8 cellular contexts compared by ENCODE assay signal in genomic region chr9:120874861-120875565, GRCh38. TPM values are rescaled to one million over a fixed set of nuclear protein-coding genes. Genes with fewer than 3 reads are reported as not detected.
A peak's percentile ranks its signal among the peaks of the same experiment; 100 is the strongest.
DNase-seq lines count a peak whose midpoint lies in the region; ATAC-seq, FAIRE-seq and TF ChIP-seq lines count a peak whose summit lies in the region.
"Had no signal": no experiment of that assay in that cellular context is flagged by ENCODE, and none has a peak within 500 bp of the region (broad histone marks: within the 10 kb centered on the region; RNA-seq: fewer than 3 reads in every experiment).

No MANE protein-coding gene starts in this region.

- H3K9me3 ChIP-seq in OCI-LY7 (ENCODE audit: low read length) (no peaks in the 10 kb centered on the region), sigmoid colon (no peaks in the 10 kb centered on the region)

- POLR2A ChIA-PET in OCI-LY7 (lab: Charles Lee), result interaction anchor here (1.1 to 2.6 kb wide), 2 partner anchors 20 to 54 kb away, joined by 4 to 5 read pairs; no protein-coding TSS in a partner anchor

- no peaks in the 10 kb centered on the region for H3K9me3 Mint-ChIP-seq in effector memory CD8-positive, alpha-beta T cell

- intact Hi-C loops in OCI-LY7 (cut with micrococcal nuclease; ENCODE audit: unreplicated experiment), result loop anchor here (5.0 kb wide), 2 partner anchors 107 to 327 kb away; partner anchors contain the start of gene RAB14
- intact Hi-C loops in sigmoid colon (cut with DNase I), result loop anchor here (10.0 kb wide), 1 partner anchor 200 kb away; the partner anchor contains the start of gene CNTRL

- no peak for FAIRE-seq in GM12891 (lab: Jason Lieb, UNC)

- H3K36me3 ChIP-seq in OCI-LY7 (ENCODE audit: insufficient read depth, low read length) (peaks cover 65% of the 10 kb centered on the region), sigmoid colon (peaks cover 0 to 23% (median 0%) of the 10 kb centered on the region in 4 donors)

- no peak for TF ChIP-seq CTCF in GM12864 (IDR thresholded peaks at IDR 0.05; ENCODE audit: low read depth, low read length, missing control alignments)
- no peak for TF ChIP-seq CTCF in OCI-LY7 (conservative IDR thresholded peaks at IDR 0.05; ENCODE audit: low read length)
- no peak for TF ChIP-seq CTCF in sigmoid colon (IDR thresholded peaks at IDR 0.05)

- H3K9me2 ChIP-seq in OCI-LY7 (ENCODE audit: insufficient read depth, low read length), result no peaks in the 10 kb centered on the region

- H3K4me1 ChIP-seq in OCI-LY7 (ENCODE audit: insufficient read depth, low read length, poor library complexity, severe bottlenecking) (peaks cover 61% of the 10 kb centered on the region), sigmoid colon (peaks cover 0 to 16% (median 14%) of the 10 kb centered on the region in 4 donors)

- no peaks in the 10 kb centered on the region for H3K27me3 Mint-ChIP-seq in effector memory CD8-positive, alpha-beta T cell

- TF ChIP-seq EP300 in sigmoid colon (IDR thresholded peaks at IDR 0.05), result no peak

- no peak for DNase-seq in GM12864 (ENCODE audit: low read depth)
- DNase-seq in OCI-LY7 (ENCODE audit: low spot score), result no peak
- DNase-seq in effector memory CD8-positive, alpha-beta T cell, result no peak
- DNase-seq in sigmoid colon, result no peak
- no peak for DNase-seq in GM12891 (ENCODE audit: insufficient read length, low spot score)
- no peak for DNase-seq in activated CD4-positive, CD25-positive, alpha-beta regulatory T cell treated with anti-CD3 and anti-CD28 coated beads, Interleukin-2, amount 50 U/mL, for 72 hours
- DNase-seq: cerebellar nuclear complex had no signal

- CTCF ChIA-PET in OCI-LY7 (lab: Charles Lee; ENCODE audit: unreplicated experiment), result interaction anchor here (0.6 kb wide), 1 partner anchor 500 kb away, joined by 3 read pairs; no protein-coding TSS in a partner anchor

- ATAC-seq in effector memory CD8-positive, alpha-beta T cell (replicated peaks), result no peak
- no peak for ATAC-seq in HG03565 (IDR thresholded peaks at IDR 0.05; ENCODE audit: unreplicated experiment)

- peaks cover 39 to 43% of the 10 kb centered on the region in 2 donors for H3K4me1 Mint-ChIP-seq in effector memory CD8-positive, alpha-beta T cell (ENCODE audit: low read depth in 2 of 2)

- H3K27me3 ChIP-seq in sigmoid colon, result no peaks in the 10 kb centered on the region

- H2AFZ ChIP-seq in OCI-LY7 (ENCODE audit: low read length), result no peak overlapping the region

- peak overlapping the region; percentile 96 for H3K4me2 ChIP-seq in OCI-LY7 (ENCODE audit: low read length)

- no peak for TF ChIP-seq POLR2A in sigmoid colon (IDR thresholded peaks at IDR 0.05)
- no peak for TF ChIP-seq POLR2A in GM12891 (IDR thresholded peaks at IDR 0.05; ENCODE audit: low read depth, low read length)

- peaks cover 32% of the 10 kb centered on the region for H3K36me3 Mint-ChIP-seq in effector memory CD8-positive, alpha-beta T cell (ENCODE audit: insufficient read depth)

- H3K4me3 Mint-ChIP-seq in effector memory CD8-positive, alpha-beta T cell, result peak overlapping the region in 1 of 2 donors; percentile 90

- H4K20me1 ChIP-seq in OCI-LY7 (ENCODE audit: insufficient read depth, low read length), result no peaks in the 10 kb centered on the region

- H3K79me2 ChIP-seq in OCI-LY7 (ENCODE audit: insufficient read depth, low read depth, low read length), result peaks cover 32% of the 10 kb centered on the region; the same call in 1 of the 2 replicates

- BruUV-seq in OCI-LY7 (replicated peaks; lab: Mats Ljungman, UMichigan), result no TSS peak

- WGBS in sigmoid colon, 2 donors, result 68 to 77% methylated on average over 6 of the region's 6 CpGs

- peak overlapping the region; percentile 70 for H3K4me3 ChIP-seq in GM12864 (ENCODE audit: low read depth, low read length)
- H3K4me3 ChIP-seq in OCI-LY7 (ENCODE audit: low read depth, low read length, poor library complexity, severe bottlenecking), result peak overlapping the region; percentile 93
- no peak overlapping the region for H3K4me3 ChIP-seq in sigmoid colon

- peak overlapping the region; percentile 96 for H3K27ac ChIP-seq in OCI-LY7 (ENCODE audit: low read depth, low read length, poor library complexity, severe bottlenecking)
- peak overlapping the region; percentile 94 to 99 (median 96) for H3K27ac ChIP-seq in sigmoid colon

- H3K27ac Mint-ChIP-seq in effector memory CD8-positive, alpha-beta T cell, result peak overlapping the region; percentile 86 to 93

TF ChIP-seq in GM12891, 5 proteins besides CTCF, POLR2A, EP300 and RAD21:
- TF ChIP-seq TAF1 (IDR thresholded peaks at IDR 0.05; ENCODE audit: low read depth, low read length), result no peak
- no peak for TF ChIP-seq PAX5 (IDR thresholded peaks at IDR 0.05; ENCODE audit: insufficient read depth, low read length, severe bottlenecking)
- TF ChIP-seq SPI1 (IDR thresholded peaks at IDR 0.05; ENCODE audit: low read depth, low read length), result no peak
- TF ChIP-seq POU2F2 (IDR thresholded peaks at IDR 0.05; ENCODE audit: low read depth, low read length), result no peak
- TF ChIP-seq POLR2AphosphoS5 (IDR thresholded peaks at IDR 0.05; ENCODE audit: low read depth, low read length), result no peak

RNA-seq across cellular contexts. Expression of gene PHF19, which starts 2.0 kb away (rescaled TPM):
- total RNA-seq in OCI-LY7 (2014; rRNA removed; shearing (Covaris generic)), result 102 and 108 TPM in 2 replicates
- total RNA-seq in OCI-LY7 (2022) (211 and 214 TPM in 2 replicates), sigmoid colon (10 to 100 TPM; 22.5 to 32.7 (median 31.6) TPM)
- 10 to 100 TPM; 10.2 to 38.2 (median 10.6) TPM for polyA plus RNA-seq in sigmoid colon
- 65.4 TPM for polyA plus RNA-seq in GM12891 (2012; ENCODE audit: low read depth, missing spikeins)

RNA-seq across cellular contexts. Expression of gene PSMD5, which starts 32.3 kb away (rescaled TPM):
- 10.0 and 12.0 TPM in 2 replicates for total RNA-seq in OCI-LY7 (2014; rRNA removed; shearing (Covaris generic))
- total RNA-seq in OCI-LY7 (2022) (33.3 and 36.8 TPM in 2 replicates), sigmoid colon (10 to 100 TPM; 28.6 to 42.6 (median 37.8) TPM)
- polyA plus RNA-seq in sigmoid colon, result 10 to 100 TPM; 13.2 to 22.9 (median 17.0) TPM
- polyA plus RNA-seq in GM12891 (2012; ENCODE audit: low read depth, missing spikeins), result 12.0 TPM

RNA-seq across cellular contexts. Expression of gene TRAF1, which starts 51.6 kb away (rescaled TPM):
- total RNA-seq in OCI-LY7 (2014; rRNA removed; shearing (Covaris generic)), result 23.7 and 24.2 TPM in 2 replicates
- total RNA-seq in OCI-LY7 (2022) (40.3 and 50.5 TPM in 2 replicates), sigmoid colon (1 to 10 TPM; 4.4 to 8.0 (median 5.0) TPM)
- 10 to 100 TPM in 1 of 3 donors, under 1 TPM in 2; 0.46 to 10.0 (median 0.60) TPM for polyA plus RNA-seq in sigmoid colon
- polyA plus RNA-seq in GM12891 (2012; ENCODE audit: low read depth, missing spikeins), result 107 TPM

Comparison
In these comparisons a context has a peak if more than half of its experiments do, and no peak if none do; other contexts are left out.
1. H3K4me3 ChIP-seq: peak in GM12864 (single experiment) and OCI-LY7 (single experiment); none in sigmoid colon (0 of 4).